Comparison of ENCODE assay signal across 17 cellular contexts in the genomic region with DNA sequence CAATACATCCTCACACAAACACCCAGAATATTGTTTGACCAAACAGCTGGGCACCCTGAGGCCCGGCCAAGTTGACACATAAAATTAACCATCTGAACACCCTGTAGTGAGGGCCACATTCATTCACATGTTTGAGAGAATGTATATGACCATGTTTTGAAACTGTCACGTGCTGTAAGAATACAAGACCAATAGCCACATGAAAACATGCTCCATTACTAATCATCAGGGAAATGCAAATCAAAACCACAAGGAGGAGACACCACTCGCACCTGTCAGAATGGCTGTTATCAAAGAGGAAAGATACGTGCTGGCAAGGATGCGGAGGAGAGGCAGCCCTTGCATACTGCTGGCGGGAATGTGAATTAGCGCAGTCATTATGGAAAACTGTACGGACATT. TPM values are rescaled to one million over a fixed set of nuclear protein-coding genes. Genes with fewer than 3 reads are reported as not detected.
DNase-seq lines count a peak whose midpoint lies in the region; ATAC-seq and TF ChIP-seq lines count a peak whose summit lies in the region.
"Had no signal": no experiment of that assay in that cellular context is flagged by ENCODE, and none has a peak within 500 bp of the region (broad histone marks: within the 10 kb centered on the region; RNA-seq: fewer than 3 reads in every experiment).

No MANE protein-coding gene starts in this region.

- POLR2A ChIA-PET in naive thymus-derived CD8-positive, alpha-beta T cell (lab: Charles Lee): no interaction called here

- peak; percentile 11 for TF ChIP-seq RAD21 in neural cell (conservative IDR thresholded peaks at IDR 0.05)

- H4K20me1 ChIP-seq in neural cell (ENCODE audit: insufficient read depth): no peaks in the 10 kb centered on the region

- no peaks in the 10 kb centered on the region for H3K36me3 ChIP-seq in neural cell (ENCODE audit: insufficient read depth, low read length)

- no peak overlapping the region for H3K4me3 ChIP-seq in neural cell (ENCODE audit: low read length)
- H3K4me3 ChIP-seq: GM23338 had no signal

- no peak overlapping the region for H3K9ac ChIP-seq in neural cell (ENCODE audit: low read length)

- H3K36me3 Mint-ChIP-seq in naive thymus-derived CD8-positive, alpha-beta T cell: no peaks in the 10 kb centered on the region
- no peaks in the 10 kb centered on the region for H3K36me3 Mint-ChIP-seq in activated naive CD4-positive, alpha-beta T cell treated with anti-CD3 and anti-CD28 coated beads, Interleukin-2, amount 50 U/mL, for 72 hours
- H3K36me3 Mint-ChIP-seq: CD4-positive, alpha-beta memory T cell had no signal

- H3K4me3 Mint-ChIP-seq in naive thymus-derived CD8-positive, alpha-beta T cell: no peak overlapping the region
- H3K4me3 Mint-ChIP-seq: CD4-positive, alpha-beta memory T cell; GM23338; T-helper 17 cell had no signal

- no peak overlapping the region for H2AFZ ChIP-seq in neural cell (ENCODE audit: low read depth, low read length)
- H2AFZ ChIP-seq: GM23338 had no signal

- H3K27ac ChIP-seq in neural cell (ENCODE audit: low read length): no peak overlapping the region

- H3K9me2 ChIP-seq in neural cell (ENCODE audit: insufficient read depth, low read length): no peaks in the 10 kb centered on the region

- TF ChIP-seq EP300 in neural cell (conservative IDR thresholded peaks at IDR 0.05; ENCODE audit: poor library complexity, severe bottlenecking): no peak

- H3K4me1 Mint-ChIP-seq in naive thymus-derived CD8-positive, alpha-beta T cell: peaks cover 9 to 24% (median 17%) of the 10 kb centered on the region in 4 donors

- DNase-seq in NCI-H526 treated with DMSO at 0.1 percent for 48 hours (lab: John Stamatoyannopoulos, UW): peak; percentile 99
- DNase-seq in naive thymus-derived CD8-positive, alpha-beta T cell: no peak
- no peak for DNase-seq in activated naive CD4-positive, alpha-beta T cell treated with anti-CD3 and anti-CD28 coated beads, Interleukin-2, amount 50 U/mL, for 72 hours (ENCODE audit: low spot score in 2 of 2)
- DNase-seq: CD4-positive, alpha-beta memory T cell; DMS79; NCI-H1436 treated with DMSO at 0.1 percent for 48 hours; NCI-H2081 treated with DMSO at 0.1 percent for 48 hours; NCI-H226; NCI-H748 treated with DMSO at 0.1 percent for 48 hours; T-helper 17 cell had no signal

- ATAC-seq in GM18867 (IDR thresholded peaks at IDR 0.05; ENCODE audit: unreplicated experiment) (peak; percentile 69), HG03060 (IDR thresholded peaks at IDR 0.05; ENCODE audit: low read depth, unreplicated experiment) (peak; percentile 52), esophagus mucosa (no peak)
- ATAC-seq in naive thymus-derived CD8-positive, alpha-beta T cell: no peak
- ATAC-seq in activated naive CD4-positive, alpha-beta T cell treated with anti-CD3 and anti-CD28 coated beads, Interleukin-2, amount 50 U/mL, for 72 hours: no peak
- ATAC-seq: GM23338, Right ventricle myocardium inferior, SK-N-SH treated with all-trans-retinoic acid at 6 μM for 48 hours, T-helper 17 cell had no signal

- H3K9me3 Mint-ChIP-seq in naive thymus-derived CD8-positive, alpha-beta T cell: no peaks in the 10 kb centered on the region
- no peaks in the 10 kb centered on the region for H3K9me3 Mint-ChIP-seq in activated naive CD4-positive, alpha-beta T cell treated with anti-CD3 and anti-CD28 coated beads, Interleukin-2, amount 50 U/mL, for 72 hours
- H3K9me3 Mint-ChIP-seq: CD4-positive, alpha-beta memory T cell; GM23338 had no signal

- no peaks in the 10 kb centered on the region for H3K9me3 ChIP-seq in neural cell (ENCODE audit: low read length)

- no peaks in the 10 kb centered on the region for H3F3A ChIP-seq in neural cell (ENCODE audit: insufficient read depth, low read length, poor library complexity, severe bottlenecking)

- H3K27me3 ChIP-seq in neural cell (ENCODE audit: insufficient read depth, low read depth, low read length): no peaks in the 10 kb centered on the region

- no peaks in the 10 kb centered on the region for H3K79me2 ChIP-seq in neural cell (replicated peaks; ENCODE audit: insufficient read depth, low read length)

- no peak overlapping the region for H3K27ac Mint-ChIP-seq in naive thymus-derived CD8-positive, alpha-beta T cell
- H3K27ac Mint-ChIP-seq in activated naive CD4-positive, alpha-beta T cell treated with anti-CD3 and anti-CD28 coated beads, Interleukin-2, amount 50 U/mL, for 72 hours: no peak overlapping the region
- H3K27ac Mint-ChIP-seq: CD4-positive, alpha-beta memory T cell; GM23338; T-helper 17 cell had no signal

- no peak for TF ChIP-seq CTCF in neural cell (IDR thresholded peaks at IDR 0.05; ENCODE audit: poor library complexity, severe bottlenecking)

- peaks cover 0 to 4% (median 0%) of the 10 kb centered on the region in 5 donors for H3K27me3 Mint-ChIP-seq in naive thymus-derived CD8-positive, alpha-beta T cell

- no peak overlapping the region for H3K4me2 ChIP-seq in neural cell (ENCODE audit: low read length)
- H3K4me2 ChIP-seq: GM23338 had no signal

TF ChIP-seq in neural cell, 6 proteins besides CTCF, POLR2A, EP300 and RAD21:
- no peak for TF ChIP-seq TAF1 (IDR thresholded peaks at IDR 0.05; ENCODE audit: low read depth)
- TF ChIP-seq SMC3 (conservative IDR thresholded peaks at IDR 0.05; ENCODE audit: poor library complexity): peak; percentile 23
- TF ChIP-seq, protein P1, sequence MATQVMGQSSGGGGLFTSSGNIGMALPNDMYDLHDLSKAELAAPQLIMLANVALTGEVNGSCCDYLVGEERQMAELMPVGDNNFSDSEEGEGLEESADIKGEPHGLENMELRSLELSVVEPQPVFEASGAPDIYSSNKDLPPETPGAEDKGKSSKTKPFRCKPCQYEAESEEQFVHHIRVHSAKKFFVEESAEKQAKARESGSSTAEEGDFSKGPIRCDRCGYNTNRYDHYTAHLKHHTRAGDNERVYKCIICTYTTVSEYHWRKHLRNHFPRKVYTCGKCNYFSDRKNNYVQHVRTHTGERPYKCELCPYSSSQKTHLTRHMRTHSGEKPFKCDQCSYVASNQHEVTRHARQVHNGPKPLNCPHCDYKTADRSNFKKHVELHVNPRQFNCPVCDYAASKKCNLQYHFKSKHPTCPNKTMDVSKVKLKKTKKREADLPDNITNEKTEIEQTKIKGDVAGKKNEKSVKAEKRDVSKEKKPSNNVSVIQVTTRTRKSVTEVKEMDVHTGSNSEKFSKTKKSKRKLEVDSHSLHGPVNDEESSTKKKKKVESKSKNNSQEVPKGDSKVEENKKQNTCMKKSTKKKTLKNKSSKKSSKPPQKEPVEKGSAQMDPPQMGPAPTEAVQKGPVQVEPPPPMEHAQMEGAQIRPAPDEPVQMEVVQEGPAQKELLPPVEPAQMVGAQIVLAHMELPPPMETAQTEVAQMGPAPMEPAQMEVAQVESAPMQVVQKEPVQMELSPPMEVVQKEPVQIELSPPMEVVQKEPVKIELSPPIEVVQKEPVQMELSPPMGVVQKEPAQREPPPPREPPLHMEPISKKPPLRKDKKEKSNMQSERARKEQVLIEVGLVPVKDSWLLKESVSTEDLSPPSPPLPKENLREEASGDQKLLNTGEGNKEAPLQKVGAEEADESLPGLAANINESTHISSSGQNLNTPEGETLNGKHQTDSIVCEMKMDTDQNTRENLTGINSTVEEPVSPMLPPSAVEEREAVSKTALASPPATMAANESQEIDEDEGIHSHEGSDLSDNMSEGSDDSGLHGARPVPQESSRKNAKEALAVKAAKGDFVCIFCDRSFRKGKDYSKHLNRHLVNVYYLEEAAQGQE (IDR thresholded peaks at IDR 0.05; ENCODE audit: borderline replicate concordance): no peak
- no peak for TF ChIP-seq MXI1 (conservative IDR thresholded peaks at IDR 0.05; ENCODE audit: poor library complexity, severe bottlenecking)
- no peak for TF ChIP-seq POLR2AphosphoS5 (IDR thresholded peaks at IDR 0.05)

RNA-seq across cellular contexts. Expression of a gene that starts 38.3 kb away (rescaled TPM):
- 2.3 and 4.8 TPM in 2 replicates for polyA plus RNA-seq in neural cell
- polyA minus RNA-seq in neural cell: 28.5 and 37.7 TPM in 2 replicates
- total RNA-seq in esophagus mucosa: 1.5 TPM
- total RNA-seq in naive thymus-derived CD8-positive, alpha-beta T cell: 10 to 100 TPM; 16.1 TPM
- 1 to 10 TPM in 1 of 3 donors, under 1 TPM in 2; 0.35 to 2.2 (median 0.81) TPM for polyA plus RNA-seq in naive thymus-derived CD8-positive, alpha-beta T cell
- total RNA-seq in activated naive CD4-positive, alpha-beta T cell treated with anti-CD3 and anti-CD28 coated beads, Interleukin-2, amount 50 U/mL, for 72 hours: 100 to 1,000 TPM; 119 TPM

Comparison
In these comparisons a context has a peak if more than half of its experiments do, and no peak if none do; other contexts are left out.
1. ATAC-seq: peak in GM18867 (single experiment) and HG03060 (single experiment); none in esophagus mucosa (single experiment), naive thymus-derived CD8-positive, alpha-beta T cell (0 of 2) and activated naive CD4-positive, alpha-beta T cell treated with anti-CD3 and anti-CD28 coated beads, Interleukin-2, amount 50 U/mL, for 72 hours (0 of 2).
2. RNA of a gene that starts 38.3 kb away (total RNA-seq): 119 TPM in activated naive CD4-positive, alpha-beta T cell treated with anti-CD3 and anti-CD28 coated beads, Interleukin-2, amount 50 U/mL, for 72 hours; 16.1 TPM in naive thymus-derived CD8-positive, alpha-beta T cell and 1.5 TPM in esophagus mucosa (single experiment); every median in the first group is over 4 times any median in the second.